Comparison of ENCODE assay signal across 10 cellular contexts in the genomic region with DNA sequence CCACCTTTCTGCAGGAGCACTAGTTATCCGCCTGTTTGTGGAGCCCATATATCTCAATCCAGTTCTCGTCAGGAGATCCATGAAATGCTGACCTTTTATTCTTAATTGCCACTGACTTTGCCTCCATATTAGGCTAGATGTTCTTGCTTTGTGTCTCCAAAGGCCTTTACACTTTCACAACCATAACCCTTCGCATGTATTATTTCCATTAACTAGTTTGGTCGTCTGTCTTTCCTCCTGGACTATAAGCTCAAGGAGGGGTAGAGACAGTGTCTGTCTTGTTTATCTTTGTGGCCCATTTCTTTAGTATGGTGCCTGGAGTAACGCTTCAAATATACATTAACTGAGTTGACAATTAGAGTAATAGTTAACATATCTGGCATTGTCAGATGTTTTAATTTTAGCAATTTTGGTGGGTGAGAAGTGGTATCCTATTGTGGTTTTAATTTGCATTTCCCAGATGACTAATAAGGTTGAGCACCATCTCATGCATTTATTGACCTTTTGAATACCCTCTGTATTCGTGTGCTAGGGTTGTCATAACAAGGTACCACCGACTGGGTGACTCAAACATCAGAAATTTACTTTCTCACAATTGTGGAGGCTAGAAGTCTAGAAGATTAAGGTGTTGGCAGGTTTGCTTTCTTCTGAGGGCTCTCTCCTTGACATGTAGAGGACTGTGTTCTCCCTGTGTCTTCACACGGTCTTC. TPM values are rescaled to one million over a fixed set of nuclear protein-coding genes. Genes with fewer than 3 reads are reported as not detected.
A peak's percentile ranks its signal among the peaks of the same experiment; 100 is the strongest.
DNase-seq lines count a peak whose midpoint lies in the region; ATAC-seq and TF ChIP-seq lines count a peak whose summit lies in the region.
"Had no signal": no experiment of that assay in that cellular context is flagged by ENCODE, and none has a peak within 500 bp of the region (broad histone marks: within the 10 kb centered on the region; RNA-seq: fewer than 3 reads in every experiment).

No MANE protein-coding gene starts in this region.

- peak; percentile 98 for ATAC-seq in GM18508 (IDR thresholded peaks at IDR 0.05; ENCODE audit: insufficient read depth, unreplicated experiment)
- peak; percentile 70 for ATAC-seq in GM21528 (IDR thresholded peaks at IDR 0.05; ENCODE audit: low FRiP score, unreplicated experiment)
- ATAC-seq in HG03520 (IDR thresholded peaks at IDR 0.05; ENCODE audit: unreplicated experiment), result peak; percentile 81
- ATAC-seq in foreskin keratinocyte, result peak; percentile 81

- TF ChIP-seq CTCF in foreskin keratinocyte (conservative IDR thresholded peaks at IDR 0.05) (peak; percentile 45), HFFc6 (IDR thresholded peaks at IDR 0.05) (no peak)

- H3K27ac ChIP-seq in foreskin keratinocyte, result no peak overlapping the region
- no peak overlapping the region for H3K27ac ChIP-seq in GM23248
- H3K27ac ChIP-seq: SJSA1 had no signal

- H3K36me3 Mint-ChIP-seq in HFFc6 (ENCODE audit: low read depth), result no peaks in the 10 kb centered on the region

- H2AFZ ChIP-seq in GM23248, result no peak overlapping the region

- WGBS in GM23248 (ENCODE audit: low coverage in 1 of 2, low lambda C conversion rate in 2 of 2, missing lambda C conversion rate in 2 of 2), 2 experiments, result 62 to 64% methylated on average over 8 of the region's 8 CpGs

- no peaks in the 10 kb centered on the region for H3K4me1 Mint-ChIP-seq in HFFc6 (ENCODE audit: low read depth)

- no peaks in the 10 kb centered on the region for H3F3A ChIP-seq in GM23248 (ENCODE audit: insufficient read depth)

- H3K4me1 ChIP-seq in foreskin keratinocyte, result no peaks in the 10 kb centered on the region
- H3K4me1 ChIP-seq in GM23248 (ENCODE audit: insufficient read depth), result no peaks in the 10 kb centered on the region
- H3K4me1 ChIP-seq: SJSA1 had no signal

- no peaks in the 10 kb centered on the region for H3K9me2 ChIP-seq in GM23248 (ENCODE audit: insufficient read depth)

- no peak overlapping the region for H3K4me3 Mint-ChIP-seq in HFFc6

- DNase-seq in foreskin keratinocyte (peak; percentile 49 to 66), HFFc6 (no peak), DMS53 (lab: John Stamatoyannopoulos, UW) (no peak), GM23248 (no peak), H7 (no peak)
- DNase-seq: MV-4-11 had no signal

- no peaks in the 10 kb centered on the region for H4K20me1 ChIP-seq in GM23248 (ENCODE audit: insufficient read depth)

- peaks cover 30% of the 10 kb centered on the region for H3K27me3 Mint-ChIP-seq in HFFc6 (ENCODE audit: insufficient read depth)

- no peak overlapping the region for H3K4me2 ChIP-seq in GM23248 (ENCODE audit: unreplicated experiment)

- in situ Hi-C loops in GM23248 (cut with MboI), result no loop called here

- H3K9me3 Mint-ChIP-seq in HFFc6, result no peaks in the 10 kb centered on the region

- H3K36me3 ChIP-seq in GM23248 (ENCODE audit: low read depth) (no peaks in the 10 kb centered on the region), H7 (replicated peaks; ENCODE audit: control insufficient read depth, insufficient read depth, low read length) (no peaks in the 10 kb centered on the region)
- H3K36me3 ChIP-seq: SJSA1 had no signal

- H3K9ac ChIP-seq in GM23248, result no peak overlapping the region

- H3K79me2 ChIP-seq in GM23248 (ENCODE audit: insufficient read depth), result no peaks in the 10 kb centered on the region

- H3K4me3 ChIP-seq in GM23248, result no peak overlapping the region
- no peak overlapping the region for H3K4me3 ChIP-seq in H7 (ENCODE audit: insufficient read depth, low read depth, low read length)
- H3K4me3 ChIP-seq: SJSA1 had no signal

- no peaks in the 10 kb centered on the region for H3K9me3 ChIP-seq in GM23248 (ENCODE audit: low read depth)
- H3K9me3 ChIP-seq: SJSA1 had no signal

- H3K27ac Mint-ChIP-seq in HFFc6, result no peak overlapping the region

- H3K27me3 ChIP-seq in foreskin keratinocyte (no peaks in the 10 kb centered on the region), GM23248 (replicated peaks; ENCODE audit: insufficient read depth) (peaks cover 6% of the 10 kb centered on the region; the same call in 1 of the 2 replicates), H7 (ENCODE audit: control insufficient read depth, insufficient read depth, low read length) (no peaks in the 10 kb centered on the region)
- H3K27me3 ChIP-seq: SJSA1 had no signal

RNA-seq across cellular contexts. Expression of gene IL12RB2, which starts 21.7 kb away (rescaled TPM):
- 1.9 and 2.1 TPM in 2 replicates for total RNA-seq in foreskin keratinocyte
- 0.79 and 1.9 TPM in 2 replicates for polyA plus RNA-seq in foreskin keratinocyte
- not detected for total RNA-seq in HFFc6 (2021; fragmentation: NEBNext Ultra II Directional; extraction: Animal tissue kit (Norgen Biotek cat#: 25700))
- total RNA-seq in GM23248 (2014; rRNA removed; shearing (Covaris generic)), result not detected in 2 replicates
- 0.06 TPM in 1 of 2 replicates, not detected in the other for polyA plus RNA-seq in GM23248 (2016; fragmentation: Nextera tagmentation; extraction: Ambion mirVana)
- 0.45 and 1.4 TPM in 2 replicates for total RNA-seq in H7 (2014; rRNA removed; shearing (Covaris generic))
- total RNA-seq: SJSA1 had no signal

Comparison
In these comparisons a context has a peak if more than half of its experiments do, and no peak if none do; other contexts are left out.
1. DNase-seq: peak in foreskin keratinocyte (2 of 2); none in HFFc6 (single experiment), DMS53 (single experiment), GM23248 (single experiment) and H7 (single experiment).
2. Peak in every context shown above with its lines, with median percentiles within 50 percentile points of each other: ATAC-seq.